Comparison of ENCODE assay signal across 17 cellular contexts in the genomic region with DNA sequence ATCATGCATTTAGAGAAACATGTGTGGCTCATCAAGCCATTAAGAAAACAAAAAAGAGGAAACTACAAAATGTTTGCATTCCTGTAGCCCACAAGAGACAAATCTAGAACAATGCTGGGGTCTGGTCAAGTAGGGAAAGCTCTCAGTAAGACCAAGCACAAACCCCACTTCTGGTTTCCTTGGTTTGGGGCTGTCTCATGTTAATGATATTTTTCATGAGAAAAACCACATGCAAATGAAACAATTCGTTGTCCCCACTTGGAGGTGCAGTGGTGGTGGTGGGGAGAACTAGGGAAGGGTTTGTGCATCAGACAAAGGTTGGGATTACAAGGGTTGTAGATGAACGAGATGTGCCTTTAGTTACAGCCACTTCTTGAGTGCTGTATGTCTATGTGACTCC. TPM values are rescaled to one million over a fixed set of nuclear protein-coding genes. Genes with fewer than 3 reads are reported as not detected.
A peak's percentile ranks its signal among the peaks of the same experiment; 100 is the strongest.
DNase-seq lines count a peak whose midpoint lies in the region; ATAC-seq and TF ChIP-seq lines count a peak whose summit lies in the region.
"Had no signal": no experiment of that assay in that cellular context is flagged by ENCODE, and none has a peak within 500 bp of the region (broad histone marks: within the 10 kb centered on the region; RNA-seq: fewer than 3 reads in every experiment).

No MANE protein-coding gene starts in this region.

- H3K36me3 Mint-ChIP-seq in mesothelial cell of epicardium (no peaks in the 10 kb centered on the region), chondrocyte (ENCODE audit: low read depth) (no peaks in the 10 kb centered on the region)

- H3K27me3 Mint-ChIP-seq in mesothelial cell of epicardium (ENCODE audit: low read depth) (no peaks in the 10 kb centered on the region), chondrocyte (ENCODE audit: low read depth) (no peaks in the 10 kb centered on the region)
- H3K27me3 Mint-ChIP-seq: B cell had no signal

- ATAC-seq in GM18907 (IDR thresholded peaks at IDR 0.05; ENCODE audit: unreplicated experiment): peak; percentile 55
- ATAC-seq in HG02678 (IDR thresholded peaks at IDR 0.05; ENCODE audit: unreplicated experiment): peak; percentile 52
- ATAC-seq in Right ventricle myocardium inferior: no peak
- ATAC-seq: PC-3 had no signal

- no peak overlapping the region for H3K4me3 ChIP-seq in GM12865 (ENCODE audit: low read depth, low read length)

- no peak for TF ChIP-seq CTCF in GM12865 (IDR thresholded peaks at IDR 0.05; ENCODE audit: insufficient read depth, low read depth, low read length, missing control alignments)
- TF ChIP-seq CTCF in mesothelial cell of epicardium (IDR thresholded peaks at IDR 0.05; ENCODE audit: unreplicated experiment): no peak
- no peak for TF ChIP-seq CTCF in chondrocyte (IDR thresholded peaks at IDR 0.05)

- DNase-seq in GM12865 (ENCODE audit: low read depth) (peak; percentile 38), MV-4-11 (lab: John Stamatoyannopoulos, UW) (peak; percentile 75), RKO (ENCODE audit: low spot score) (no peak), mesothelial cell of epicardium (ENCODE audit: low spot score in 2 of 2, unreplicated experiment in 2 of 2) (no peak), chondrocyte (ENCODE audit: low spot score) (no peak), Right ventricle myocardium inferior (ENCODE audit: missing footprints) (no peak)
- DNase-seq: CD4-positive, alpha-beta memory T cell; GOT3; NCI-H1092 treated with DMSO at 0.1 percent for 48 hours; NCI-H1694; NCI-H2107; NCI-H226; NCI-H526 treated with DMSO at 0.1 percent for 48 hours; PC-3 had no signal

- no peaks in the 10 kb centered on the region for H3K9me3 Mint-ChIP-seq in mesothelial cell of epicardium
- no peaks in the 10 kb centered on the region for H3K9me3 Mint-ChIP-seq in chondrocyte (ENCODE audit: low read depth)
- H3K9me3 Mint-ChIP-seq: CD4-positive, alpha-beta memory T cell had no signal

- H3K4me3 Mint-ChIP-seq in mesothelial cell of epicardium: no peak overlapping the region
- no peak overlapping the region for H3K4me3 Mint-ChIP-seq in chondrocyte (ENCODE audit: unreplicated experiment)
- H3K4me3 Mint-ChIP-seq: B cell; CD4-positive, alpha-beta memory T cell had no signal

- intact Hi-C loops in Right ventricle myocardium inferior (cut with DNase I): loop anchor here (5.0 kb wide), 1 partner anchor 34 kb away; no protein-coding TSS in a partner anchor

- peaks cover 12% of the 10 kb centered on the region for H3K4me1 Mint-ChIP-seq in mesothelial cell of epicardium
- no peaks in the 10 kb centered on the region for H3K4me1 Mint-ChIP-seq in chondrocyte (ENCODE audit: low read depth)

- H3K27ac Mint-ChIP-seq in mesothelial cell of epicardium: no peak overlapping the region
- no peak overlapping the region for H3K27ac Mint-ChIP-seq in chondrocyte (ENCODE audit: unreplicated experiment)
- H3K27ac Mint-ChIP-seq: B cell had no signal

RNA-seq across cellular contexts. Expression of gene RB1, which starts 7.0 kb away (rescaled TPM):
- total RNA-seq in mesothelial cell of epicardium (30.1 to 35.1 TPM (median 34.7 TPM) in 3 replicates), chondrocyte (33.4 to 40.6 TPM (median 36.0 TPM) in 3 replicates), Right ventricle myocardium inferior (27.7 TPM)

Comparison
In these comparisons a context has a peak if more than half of its experiments do, and no peak if none do; other contexts are left out.
1. DNase-seq: peak in GM12865 (single experiment) and MV-4-11 (single experiment); none in RKO (single experiment), mesothelial cell of epicardium (0 of 2), chondrocyte (single experiment) and Right ventricle myocardium inferior (single experiment).